In the genomic region with DNA sequence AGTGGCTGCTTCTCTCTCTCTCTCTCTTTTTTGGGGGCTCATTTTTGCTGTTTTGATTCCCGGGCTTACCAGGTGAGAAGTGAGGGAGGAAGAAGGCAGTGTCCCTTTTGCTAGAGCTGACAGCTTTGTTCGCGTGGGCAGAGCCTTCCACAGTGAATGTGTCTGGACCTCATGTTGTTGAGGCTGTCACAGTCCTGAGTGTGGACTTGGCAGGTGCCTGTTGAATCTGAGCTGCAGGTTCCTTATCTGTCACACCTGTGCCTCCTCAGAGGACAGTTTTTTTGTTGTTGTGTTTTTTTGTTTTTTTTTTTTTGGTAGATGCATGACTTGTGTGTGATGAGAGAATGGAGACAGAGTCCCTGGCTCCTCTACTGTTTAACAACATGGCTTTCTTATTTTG, we compare ENCODE assay signal across 1 cellular context.
TF ChIP-seq lines count a peak whose summit lies in the region.

No MANE protein-coding gene starts in this region.

TF ChIP-seq in GM12878, 131 proteins besides CTCF, POLR2A, EP300 and RAD21:
- TF ChIP-seq, protein P1, sequence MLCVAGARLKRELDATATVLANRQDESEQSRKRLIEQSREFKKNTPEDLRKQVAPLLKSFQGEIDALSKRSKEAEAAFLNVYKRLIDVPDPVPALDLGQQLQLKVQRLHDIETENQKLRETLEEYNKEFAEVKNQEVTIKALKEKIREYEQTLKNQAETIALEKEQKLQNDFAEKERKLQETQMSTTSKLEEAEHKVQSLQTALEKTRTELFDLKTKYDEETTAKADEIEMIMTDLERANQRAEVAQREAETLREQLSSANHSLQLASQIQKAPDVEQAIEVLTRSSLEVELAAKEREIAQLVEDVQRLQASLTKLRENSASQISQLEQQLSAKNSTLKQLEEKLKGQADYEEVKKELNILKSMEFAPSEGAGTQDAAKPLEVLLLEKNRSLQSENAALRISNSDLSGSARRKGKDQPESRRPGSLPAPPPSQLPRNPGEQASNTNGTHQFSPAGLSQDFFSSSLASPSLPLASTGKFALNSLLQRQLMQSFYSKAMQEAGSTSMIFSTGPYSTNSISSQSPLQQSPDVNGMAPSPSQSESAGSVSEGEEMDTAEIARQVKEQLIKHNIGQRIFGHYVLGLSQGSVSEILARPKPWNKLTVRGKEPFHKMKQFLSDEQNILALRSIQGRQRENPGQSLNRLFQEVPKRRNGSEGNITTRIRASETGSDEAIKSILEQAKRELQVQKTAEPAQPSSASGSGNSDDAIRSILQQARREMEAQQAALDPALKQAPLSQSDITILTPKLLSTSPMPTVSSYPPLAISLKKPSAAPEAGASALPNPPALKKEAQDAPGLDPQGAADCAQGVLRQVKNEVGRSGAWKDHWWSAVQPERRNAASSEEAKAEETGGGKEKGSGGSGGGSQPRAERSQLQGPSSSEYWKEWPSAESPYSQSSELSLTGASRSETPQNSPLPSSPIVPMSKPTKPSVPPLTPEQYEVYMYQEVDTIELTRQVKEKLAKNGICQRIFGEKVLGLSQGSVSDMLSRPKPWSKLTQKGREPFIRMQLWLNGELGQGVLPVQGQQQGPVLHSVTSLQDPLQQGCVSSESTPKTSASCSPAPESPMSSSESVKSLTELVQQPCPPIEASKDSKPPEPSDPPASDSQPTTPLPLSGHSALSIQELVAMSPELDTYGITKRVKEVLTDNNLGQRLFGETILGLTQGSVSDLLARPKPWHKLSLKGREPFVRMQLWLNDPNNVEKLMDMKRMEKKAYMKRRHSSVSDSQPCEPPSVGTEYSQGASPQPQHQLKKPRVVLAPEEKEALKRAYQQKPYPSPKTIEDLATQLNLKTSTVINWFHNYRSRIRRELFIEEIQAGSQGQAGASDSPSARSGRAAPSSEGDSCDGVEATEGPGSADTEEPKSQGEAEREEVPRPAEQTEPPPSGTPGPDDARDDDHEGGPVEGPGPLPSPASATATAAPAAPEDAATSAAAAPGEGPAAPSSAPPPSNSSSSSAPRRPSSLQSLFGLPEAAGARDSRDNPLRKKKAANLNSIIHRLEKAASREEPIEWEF (IDR thresholded peaks at IDR 0.05; ENCODE audit: insufficient replicate concordance, low read depth, low read length): no peak
- no peak for TF ChIP-seq ZZZ3 (IDR thresholded peaks at IDR 0.05; ENCODE audit: control insufficient read depth, insufficient read length, low read depth)
TF ChIP-seq in GM12878: peak in this region for 0.
